Comparison of ENCODE assay signal across 17 cellular contexts in the genomic region with DNA sequence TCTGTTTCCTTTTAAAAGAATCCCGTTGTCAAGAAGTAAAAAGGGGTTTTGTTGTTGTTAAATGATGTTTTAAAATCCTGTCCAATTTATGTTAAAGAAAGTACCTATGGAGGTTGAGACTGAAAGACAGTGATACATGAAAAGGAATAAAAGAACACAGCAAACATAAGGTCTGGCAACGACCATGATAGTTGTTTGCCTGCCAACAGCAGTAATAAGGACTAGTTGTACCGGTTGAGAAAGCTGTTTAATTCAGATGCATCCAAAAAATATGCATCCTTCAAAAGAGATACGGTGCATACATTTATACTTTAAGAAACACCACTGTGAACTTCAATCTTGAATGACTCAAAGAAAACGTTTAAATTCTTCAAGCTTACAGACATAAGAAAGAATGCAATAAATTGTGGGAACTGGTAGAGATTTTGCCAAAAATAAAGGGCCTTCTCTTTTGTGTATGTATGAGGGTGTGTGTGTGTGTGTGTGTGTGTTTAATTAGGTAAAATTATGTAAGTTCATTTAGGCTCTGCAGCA.
DNase-seq lines count a peak whose midpoint lies in the region; ATAC-seq and TF ChIP-seq lines count a peak whose summit lies in the region.
"Had no signal": no experiment of that assay in that cellular context is flagged by ENCODE, and none has a peak within 500 bp of the region (broad histone marks: within the 10 kb centered on the region; RNA-seq: fewer than 3 reads in every experiment).

No MANE protein-coding gene starts in this region.

- 94% methylated on average over 2 of the region's 5 CpGs for WGBS in mesodermal cell (ENCODE audit: insufficient coverage in 2 of 2), 2 experiments

- H3K9me3 Mint-ChIP-seq in GM23338 (no peaks in the 10 kb centered on the region), WTC11 (no peaks in the 10 kb centered on the region)

- H3K4me1 Mint-ChIP-seq in GM23338 (peaks cover 11% of the 10 kb centered on the region; the same call in 2 of the 3 replicates), WTC11 (peaks cover 24% of the 10 kb centered on the region)

- H3K27ac ChIP-seq in 22Rv1, result peak overlapping the region; percentile 36; the same call in 1 of the 2 replicates
- no peak overlapping the region for H3K27ac ChIP-seq in GM23338 (ENCODE audit: low read depth)
- peak overlapping the region; percentile 36 for H3K27ac ChIP-seq in mesodermal cell (ENCODE audit: low read depth, low read length, severe bottlenecking)
- H3K27ac ChIP-seq: A549, SK-N-MC had no signal

- H3K79me2 ChIP-seq in GM23338 (replicated peaks; ENCODE audit: insufficient read depth), result no peaks in the 10 kb centered on the region

- no peaks in the 10 kb centered on the region for H3K27me3 ChIP-seq in GM23338 (ENCODE audit: insufficient read depth)

- CTCF ChIA-PET in WTC11 (lab: Charles Lee), result interaction anchor here (1.2 kb wide), 1 partner anchor 13 kb away, joined by 3 read pairs; no protein-coding TSS in a partner anchor

- POLR2A ChIA-PET in WTC11 (lab: Charles Lee), result no interaction called here

- H3K36me3 Mint-ChIP-seq in GM23338 (ENCODE audit: low read depth) (no peaks in the 10 kb centered on the region), WTC11 (no peaks in the 10 kb centered on the region)

- H3K4me3 Mint-ChIP-seq in GM23338 (no peak overlapping the region), WTC11 (no peak overlapping the region)

- no peak overlapping the region for H3K4me2 ChIP-seq in GM23338
- H3K4me2 ChIP-seq: A549 had no signal

- no peaks in the 10 kb centered on the region for H3K9me3 ChIP-seq in mesodermal cell (ENCODE audit: control insufficient read depth, low read length)
- H3K9me3 ChIP-seq: A549 had no signal

- H2AFZ ChIP-seq in GM23338, result no peak overlapping the region

- DNase-seq in GM23338 (ENCODE audit: low spot score) (no peak), WTC11 (ENCODE audit: low spot score) (no peak), NCI-H1417 (lab: John Stamatoyannopoulos, UW) (no peak), NAMALWA (ENCODE audit: low spot score) (no peak), DMS 273 treated with DMSO at 0.1 percent for 48 hours (lab: John Stamatoyannopoulos, UW) (no peak), iPS-NIHi7 (ENCODE audit: extremely low spot score) (no peak)
- DNase-seq: AML-193, DMS79, MM.1S, NCI-H1436, NCI-H524 treated with DMSO at 0.1 percent for 48 hours had no signal

- no peak overlapping the region for H3K4me3 ChIP-seq in GM23338
- H3K4me3 ChIP-seq in mesodermal cell (ENCODE audit: extremely low read depth, insufficient read depth, low read length, poor library complexity, severe bottlenecking), result no peak overlapping the region
- H3K4me3 ChIP-seq: A549, SK-N-MC had no signal

- peak overlapping the region; percentile 31; the same call in 1 of the 2 replicates for H3K27ac Mint-ChIP-seq in GM23338
- H3K27ac Mint-ChIP-seq in WTC11, result peak overlapping the region; percentile 18; the same call in 1 of the 2 replicates

- H3K9me2 ChIP-seq in GM23338 (ENCODE audit: insufficient read depth), result no peaks in the 10 kb centered on the region

- H3K4me1 ChIP-seq in GM23338 (ENCODE audit: insufficient read depth) (no peaks in the 10 kb centered on the region), mesodermal cell (ENCODE audit: control insufficient read depth, insufficient read depth, low read length, poor library complexity, severe bottlenecking) (no peaks in the 10 kb centered on the region)
- H3K4me1 ChIP-seq: A549 had no signal

- no peak for TF ChIP-seq CTCF in 22Rv1 (IDR thresholded peaks at IDR 0.05)
- no peak for TF ChIP-seq CTCF in GM23338 (conservative IDR thresholded peaks at IDR 0.05; ENCODE audit: low read depth in 2 of 2)
- TF ChIP-seq CTCF in WTC11 (IDR thresholded peaks at IDR 0.05), result no peak

- no peaks in the 10 kb centered on the region for H4K20me1 ChIP-seq in GM23338 (replicated peaks; ENCODE audit: insufficient read depth)

- no peaks in the 10 kb centered on the region for H3F3A ChIP-seq in GM23338 (replicated peaks; ENCODE audit: low read depth)

- ATAC-seq in GM23338, result no peak
- ATAC-seq in WTC11, result no peak
- ATAC-seq: A549, Panc1, Right ventricle myocardium inferior had no signal

- no peaks in the 10 kb centered on the region for H3K27me3 Mint-ChIP-seq in GM23338 (ENCODE audit: insufficient read depth, low read depth, poor library complexity)
- H3K27me3 Mint-ChIP-seq in WTC11 (ENCODE audit: low read depth), result no peaks in the 10 kb centered on the region

- H3K36me3 ChIP-seq in GM23338 (ENCODE audit: insufficient read depth) (no peaks in the 10 kb centered on the region), mesodermal cell (ENCODE audit: control insufficient read depth, insufficient read depth, low read length) (no peaks in the 10 kb centered on the region)

TF ChIP-seq in GM23338, 12 proteins besides CTCF, POLR2A, EP300 and RAD21 (continues in another document):
- TF ChIP-seq NANOG (IDR thresholded peaks at IDR 0.05; ENCODE audit: borderline replicate concordance) (no peak), POLR2AphosphoS5 (IDR thresholded peaks at IDR 0.05; ENCODE audit: low read depth) (no peak), STAT1 (IDR thresholded peaks at IDR 0.05; ENCODE audit: unreplicated experiment) (no peak), ZNF114 (CRISPR knock-in tag; IDR thresholded peaks at IDR 0.05) (no peak), JUNB (IDR thresholded peaks at IDR 0.05; ENCODE audit: unreplicated experiment) (no peak), CREB1 (CRISPR knock-in tag; IDR thresholded peaks at IDR 0.05; ENCODE audit: low read depth) (no peak), EZH2 (IDR thresholded peaks at IDR 0.05; ENCODE audit: low read depth, unreplicated experiment) (no peak), EZH2phosphoT487 (IDR thresholded peaks at IDR 0.05; ENCODE audit: unreplicated experiment) (no peak), ZNF331 (CRISPR knock-in tag; IDR thresholded peaks at IDR 0.05; ENCODE audit: low read depth) (no peak)
- TF ChIP-seq, protein P1, sequence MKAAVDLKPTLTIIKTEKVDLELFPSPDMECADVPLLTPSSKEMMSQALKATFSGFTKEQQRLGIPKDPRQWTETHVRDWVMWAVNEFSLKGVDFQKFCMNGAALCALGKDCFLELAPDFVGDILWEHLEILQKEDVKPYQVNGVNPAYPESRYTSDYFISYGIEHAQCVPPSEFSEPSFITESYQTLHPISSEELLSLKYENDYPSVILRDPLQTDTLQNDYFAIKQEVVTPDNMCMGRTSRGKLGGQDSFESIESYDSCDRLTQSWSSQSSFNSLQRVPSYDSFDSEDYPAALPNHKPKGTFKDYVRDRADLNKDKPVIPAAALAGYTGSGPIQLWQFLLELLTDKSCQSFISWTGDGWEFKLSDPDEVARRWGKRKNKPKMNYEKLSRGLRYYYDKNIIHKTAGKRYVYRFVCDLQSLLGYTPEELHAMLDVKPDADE (IDR thresholded peaks at IDR 0.05), result no peak

TF ChIP-seq in WTC11, 78 proteins besides CTCF, POLR2A, EP300 and RAD21 (continues in another document):
- no peak for TF ChIP-seq JAZF1 (CRISPR knock-in tag; IDR thresholded peaks at IDR 0.05)
- TF ChIP-seq, protein P2, sequence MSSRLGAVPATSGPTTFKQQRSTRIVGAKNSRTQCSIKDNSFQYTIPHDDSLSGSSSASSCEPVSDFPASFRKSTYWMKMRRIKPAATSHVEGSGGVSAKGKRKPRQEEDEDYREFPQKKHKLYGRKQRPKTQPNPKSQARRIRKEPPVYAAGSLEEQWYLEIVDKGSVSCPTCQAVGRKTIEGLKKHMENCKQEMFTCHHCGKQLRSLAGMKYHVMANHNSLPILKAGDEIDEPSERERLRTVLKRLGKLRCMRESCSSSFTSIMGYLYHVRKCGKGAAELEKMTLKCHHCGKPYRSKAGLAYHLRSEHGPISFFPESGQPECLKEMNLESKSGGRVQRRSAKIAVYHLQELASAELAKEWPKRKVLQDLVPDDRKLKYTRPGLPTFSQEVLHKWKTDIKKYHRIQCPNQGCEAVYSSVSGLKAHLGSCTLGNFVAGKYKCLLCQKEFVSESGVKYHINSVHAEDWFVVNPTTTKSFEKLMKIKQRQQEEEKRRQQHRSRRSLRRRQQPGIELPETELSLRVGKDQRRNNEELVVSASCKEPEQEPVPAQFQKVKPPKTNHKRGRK (CRISPR knock-in tag; IDR thresholded peaks at IDR 0.05; ENCODE audit: borderline replicate concordance), result no peak
- no peak for TF ChIP-seq ZNF671 (CRISPR knock-in tag; IDR thresholded peaks at IDR 0.05)
- TF ChIP-seq, protein P3, sequence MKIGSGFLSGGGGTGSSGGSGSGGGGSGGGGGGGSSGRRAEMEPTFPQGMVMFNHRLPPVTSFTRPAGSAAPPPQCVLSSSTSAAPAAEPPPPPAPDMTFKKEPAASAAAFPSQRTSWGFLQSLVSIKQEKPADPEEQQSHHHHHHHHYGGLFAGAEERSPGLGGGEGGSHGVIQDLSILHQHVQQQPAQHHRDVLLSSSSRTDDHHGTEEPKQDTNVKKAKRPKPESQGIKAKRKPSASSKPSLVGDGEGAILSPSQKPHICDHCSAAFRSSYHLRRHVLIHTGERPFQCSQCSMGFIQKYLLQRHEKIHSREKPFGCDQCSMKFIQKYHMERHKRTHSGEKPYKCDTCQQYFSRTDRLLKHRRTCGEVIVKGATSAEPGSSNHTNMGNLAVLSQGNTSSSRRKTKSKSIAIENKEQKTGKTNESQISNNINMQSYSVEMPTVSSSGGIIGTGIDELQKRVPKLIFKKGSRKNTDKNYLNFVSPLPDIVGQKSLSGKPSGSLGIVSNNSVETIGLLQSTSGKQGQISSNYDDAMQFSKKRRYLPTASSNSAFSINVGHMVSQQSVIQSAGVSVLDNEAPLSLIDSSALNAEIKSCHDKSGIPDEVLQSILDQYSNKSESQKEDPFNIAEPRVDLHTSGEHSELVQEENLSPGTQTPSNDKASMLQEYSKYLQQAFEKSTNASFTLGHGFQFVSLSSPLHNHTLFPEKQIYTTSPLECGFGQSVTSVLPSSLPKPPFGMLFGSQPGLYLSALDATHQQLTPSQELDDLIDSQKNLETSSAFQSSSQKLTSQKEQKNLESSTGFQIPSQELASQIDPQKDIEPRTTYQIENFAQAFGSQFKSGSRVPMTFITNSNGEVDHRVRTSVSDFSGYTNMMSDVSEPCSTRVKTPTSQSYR (CRISPR knock-in tag; IDR thresholded peaks at IDR 0.05), result no peak
- TF ChIP-seq, protein P4, sequence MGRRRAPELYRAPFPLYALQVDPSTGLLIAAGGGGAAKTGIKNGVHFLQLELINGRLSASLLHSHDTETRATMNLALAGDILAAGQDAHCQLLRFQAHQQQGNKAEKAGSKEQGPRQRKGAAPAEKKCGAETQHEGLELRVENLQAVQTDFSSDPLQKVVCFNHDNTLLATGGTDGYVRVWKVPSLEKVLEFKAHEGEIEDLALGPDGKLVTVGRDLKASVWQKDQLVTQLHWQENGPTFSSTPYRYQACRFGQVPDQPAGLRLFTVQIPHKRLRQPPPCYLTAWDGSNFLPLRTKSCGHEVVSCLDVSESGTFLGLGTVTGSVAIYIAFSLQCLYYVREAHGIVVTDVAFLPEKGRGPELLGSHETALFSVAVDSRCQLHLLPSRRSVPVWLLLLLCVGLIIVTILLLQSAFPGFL (CRISPR knock-in tag; IDR thresholded peaks at IDR 0.05; ENCODE audit: borderline replicate concordance), result no peak
- TF ChIP-seq RORB (CRISPR knock-in tag; IDR thresholded peaks at IDR 0.05), result no peak
